ENCODE assay signal across 1 cellular context in genomic region chr17:28728364-28729200, GRCh38.
TF ChIP-seq lines count a peak whose summit lies in the region.

NEK8 (plus strand) TSS chr17:28728788; CDS start chr17:28728814, 26 bp downstream.

TF ChIP-seq in HepG2, 621 proteins besides CTCF, POLR2A, EP300 and RAD21 (continued from another document and continues in another):
- TF ChIP-seq ZNF280B (CRISPR knock-in tag; IDR thresholded peaks at IDR 0.05; ENCODE audit: borderline replicate concordance) (no peak; the same call in 1 of the 2 replicates), HOMEZ (CRISPR knock-in tag; IDR thresholded peaks at IDR 0.05; ENCODE audit: low read depth) (no peak), ISL2 (CRISPR knock-in tag; IDR thresholded peaks at IDR 0.05) (no peak), CREM (IDR thresholded peaks at IDR 0.05) (no peak; the same call in 1 of the 2 replicates), CREM (CRISPR knock-in tag; IDR thresholded peaks at IDR 0.05) (no peak), SOX13 (IDR thresholded peaks at IDR 0.05) (no peak), SOX13 (CRISPR knock-in tag; conservative IDR thresholded peaks at IDR 0.05 in 1 of 2, IDR thresholded peaks at IDR 0.05 in 1 of 2) (no peak), ZNF530 (CRISPR knock-in tag; IDR thresholded peaks at IDR 0.05; ENCODE audit: low read depth) (no peak), CHD4 (IDR thresholded peaks at IDR 0.05; ENCODE audit: borderline replicate concordance, low read length) (no peak), ZBTB26 (CRISPR knock-in tag; IDR thresholded peaks at IDR 0.05; ENCODE audit: borderline replicate concordance) (no peak), ZNF33A (CRISPR knock-in tag; IDR thresholded peaks at IDR 0.05; ENCODE audit: borderline replicate concordance) (no peak), ATF1 (CRISPR knock-in tag; IDR thresholded peaks at IDR 0.05) (no peak), MTA3 (CRISPR knock-in tag; IDR thresholded peaks at IDR 0.05) (no peak), HNRNPLL (IDR thresholded peaks at IDR 0.05; ENCODE audit: low read depth, low read length, poor library complexity, severe bottlenecking) (peak; percentile 57), PCBP1 (IDR thresholded peaks at IDR 0.05; ENCODE audit: borderline replicate concordance, low read depth, low read length) (no peak), GFI1 (CRISPR knock-in tag; IDR thresholded peaks at IDR 0.05; ENCODE audit: borderline replicate concordance) (peak; percentile 22; the same call in 1 of the 2 replicates), ELF1 (CRISPR knock-in tag; IDR thresholded peaks at IDR 0.05) (peak; percentile 57), MTERF4 (CRISPR knock-in tag; IDR thresholded peaks at IDR 0.05) (no peak), MEIS2 (CRISPR knock-in tag; IDR thresholded peaks at IDR 0.05) (no peak), ZBTB21 (CRISPR knock-in tag; IDR thresholded peaks at IDR 0.05) (no peak), CCDC6 (CRISPR knock-in tag; IDR thresholded peaks at IDR 0.05) (no peak), TIGD3 (CRISPR knock-in tag; IDR thresholded peaks at IDR 0.05; ENCODE audit: borderline replicate concordance) (no peak), ZNF441 (CRISPR knock-in tag; IDR thresholded peaks at IDR 0.05; ENCODE audit: borderline replicate concordance) (no peak), CSRNP2 (CRISPR knock-in tag; conservative IDR thresholded peaks at IDR 0.05; ENCODE audit: low read depth) (no peak), ZNF503 (CRISPR knock-in tag; IDR thresholded peaks at IDR 0.05) (no peak), ZNF446 (CRISPR knock-in tag; IDR thresholded peaks at IDR 0.05) (no peak)
- TF ChIP-seq, protein P1, sequence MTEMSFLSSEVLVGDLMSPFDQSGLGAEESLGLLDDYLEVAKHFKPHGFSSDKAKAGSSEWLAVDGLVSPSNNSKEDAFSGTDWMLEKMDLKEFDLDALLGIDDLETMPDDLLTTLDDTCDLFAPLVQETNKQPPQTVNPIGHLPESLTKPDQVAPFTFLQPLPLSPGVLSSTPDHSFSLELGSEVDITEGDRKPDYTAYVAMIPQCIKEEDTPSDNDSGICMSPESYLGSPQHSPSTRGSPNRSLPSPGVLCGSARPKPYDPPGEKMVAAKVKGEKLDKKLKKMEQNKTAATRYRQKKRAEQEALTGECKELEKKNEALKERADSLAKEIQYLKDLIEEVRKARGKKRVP (CRISPR knock-in tag; IDR thresholded peaks at IDR 0.05) = no peak
- TF ChIP-seq, protein P2, sequence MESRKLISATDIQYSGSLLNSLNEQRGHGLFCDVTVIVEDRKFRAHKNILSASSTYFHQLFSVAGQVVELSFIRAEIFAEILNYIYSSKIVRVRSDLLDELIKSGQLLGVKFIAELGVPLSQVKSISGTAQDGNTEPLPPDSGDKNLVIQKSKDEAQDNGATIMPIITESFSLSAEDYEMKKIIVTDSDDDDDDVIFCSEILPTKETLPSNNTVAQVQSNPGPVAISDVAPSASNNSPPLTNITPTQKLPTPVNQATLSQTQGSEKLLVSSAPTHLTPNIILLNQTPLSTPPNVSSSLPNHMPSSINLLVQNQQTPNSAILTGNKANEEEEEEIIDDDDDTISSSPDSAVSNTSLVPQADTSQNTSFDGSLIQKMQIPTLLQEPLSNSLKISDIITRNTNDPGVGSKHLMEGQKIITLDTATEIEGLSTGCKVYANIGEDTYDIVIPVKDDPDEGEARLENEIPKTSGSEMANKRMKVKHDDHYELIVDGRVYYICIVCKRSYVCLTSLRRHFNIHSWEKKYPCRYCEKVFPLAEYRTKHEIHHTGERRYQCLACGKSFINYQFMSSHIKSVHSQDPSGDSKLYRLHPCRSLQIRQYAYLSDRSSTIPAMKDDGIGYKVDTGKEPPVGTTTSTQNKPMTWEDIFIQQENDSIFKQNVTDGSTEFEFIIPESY (CRISPR knock-in tag; IDR thresholded peaks at IDR 0.05) = no peak
- TF ChIP-seq, protein P3, sequence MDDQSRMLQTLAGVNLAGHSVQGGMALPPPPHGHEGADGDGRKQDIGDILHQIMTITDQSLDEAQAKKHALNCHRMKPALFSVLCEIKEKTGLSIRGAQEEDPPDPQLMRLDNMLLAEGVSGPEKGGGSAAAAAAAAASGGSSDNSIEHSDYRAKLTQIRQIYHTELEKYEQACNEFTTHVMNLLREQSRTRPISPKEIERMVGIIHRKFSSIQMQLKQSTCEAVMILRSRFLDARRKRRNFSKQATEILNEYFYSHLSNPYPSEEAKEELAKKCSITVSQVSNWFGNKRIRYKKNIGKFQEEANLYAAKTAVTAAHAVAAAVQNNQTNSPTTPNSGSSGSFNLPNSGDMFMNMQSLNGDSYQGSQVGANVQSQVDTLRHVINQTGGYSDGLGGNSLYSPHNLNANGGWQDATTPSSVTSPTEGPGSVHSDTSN (CRISPR knock-in tag; IDR thresholded peaks at IDR 0.05; ENCODE audit: borderline replicate concordance) = no peak
- TF ChIP-seq, protein P4, sequence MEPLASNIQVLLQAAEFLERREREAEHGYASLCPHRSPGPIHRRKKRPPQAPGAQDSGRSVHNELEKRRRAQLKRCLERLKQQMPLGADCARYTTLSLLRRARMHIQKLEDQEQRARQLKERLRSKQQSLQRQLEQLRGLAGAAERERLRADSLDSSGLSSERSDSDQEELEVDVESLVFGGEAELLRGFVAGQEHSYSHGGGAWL (CRISPR knock-in tag; IDR thresholded peaks at IDR 0.05) = no peak
- TF ChIP-seq, protein P5, sequence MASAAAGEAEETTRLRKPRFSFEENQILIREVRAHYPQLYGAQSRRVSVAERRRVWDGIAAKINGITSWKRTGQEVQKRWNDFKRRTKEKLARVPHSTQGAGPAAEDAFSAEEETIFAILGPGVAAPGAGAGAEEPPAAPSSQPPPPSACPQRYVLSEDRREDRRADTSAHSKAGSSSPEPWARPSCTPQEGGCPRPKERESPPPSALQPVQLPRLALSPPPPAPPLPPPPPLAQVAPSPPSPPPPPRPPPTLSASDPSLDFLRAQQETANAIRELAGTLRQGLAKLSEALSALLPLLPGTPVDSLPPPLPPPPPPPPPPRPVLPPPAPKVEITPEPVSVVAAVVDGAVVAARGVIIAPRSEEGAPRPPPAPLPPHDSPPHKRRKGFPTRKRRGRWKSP (CRISPR knock-in tag; IDR thresholded peaks at IDR 0.05) = 0 out of 2 replicates have a peak, but pooled peaks have one; percentile 2
- TF ChIP-seq, protein P6, sequence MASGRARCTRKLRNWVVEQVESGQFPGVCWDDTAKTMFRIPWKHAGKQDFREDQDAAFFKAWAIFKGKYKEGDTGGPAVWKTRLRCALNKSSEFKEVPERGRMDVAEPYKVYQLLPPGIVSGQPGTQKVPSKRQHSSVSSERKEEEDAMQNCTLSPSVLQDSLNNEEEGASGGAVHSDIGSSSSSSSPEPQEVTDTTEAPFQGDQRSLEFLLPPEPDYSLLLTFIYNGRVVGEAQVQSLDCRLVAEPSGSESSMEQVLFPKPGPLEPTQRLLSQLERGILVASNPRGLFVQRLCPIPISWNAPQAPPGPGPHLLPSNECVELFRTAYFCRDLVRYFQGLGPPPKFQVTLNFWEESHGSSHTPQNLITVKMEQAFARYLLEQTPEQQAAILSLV (CRISPR knock-in tag; IDR thresholded peaks at IDR 0.05; ENCODE audit: borderline replicate concordance) = no peak
- TF ChIP-seq, protein P7, sequence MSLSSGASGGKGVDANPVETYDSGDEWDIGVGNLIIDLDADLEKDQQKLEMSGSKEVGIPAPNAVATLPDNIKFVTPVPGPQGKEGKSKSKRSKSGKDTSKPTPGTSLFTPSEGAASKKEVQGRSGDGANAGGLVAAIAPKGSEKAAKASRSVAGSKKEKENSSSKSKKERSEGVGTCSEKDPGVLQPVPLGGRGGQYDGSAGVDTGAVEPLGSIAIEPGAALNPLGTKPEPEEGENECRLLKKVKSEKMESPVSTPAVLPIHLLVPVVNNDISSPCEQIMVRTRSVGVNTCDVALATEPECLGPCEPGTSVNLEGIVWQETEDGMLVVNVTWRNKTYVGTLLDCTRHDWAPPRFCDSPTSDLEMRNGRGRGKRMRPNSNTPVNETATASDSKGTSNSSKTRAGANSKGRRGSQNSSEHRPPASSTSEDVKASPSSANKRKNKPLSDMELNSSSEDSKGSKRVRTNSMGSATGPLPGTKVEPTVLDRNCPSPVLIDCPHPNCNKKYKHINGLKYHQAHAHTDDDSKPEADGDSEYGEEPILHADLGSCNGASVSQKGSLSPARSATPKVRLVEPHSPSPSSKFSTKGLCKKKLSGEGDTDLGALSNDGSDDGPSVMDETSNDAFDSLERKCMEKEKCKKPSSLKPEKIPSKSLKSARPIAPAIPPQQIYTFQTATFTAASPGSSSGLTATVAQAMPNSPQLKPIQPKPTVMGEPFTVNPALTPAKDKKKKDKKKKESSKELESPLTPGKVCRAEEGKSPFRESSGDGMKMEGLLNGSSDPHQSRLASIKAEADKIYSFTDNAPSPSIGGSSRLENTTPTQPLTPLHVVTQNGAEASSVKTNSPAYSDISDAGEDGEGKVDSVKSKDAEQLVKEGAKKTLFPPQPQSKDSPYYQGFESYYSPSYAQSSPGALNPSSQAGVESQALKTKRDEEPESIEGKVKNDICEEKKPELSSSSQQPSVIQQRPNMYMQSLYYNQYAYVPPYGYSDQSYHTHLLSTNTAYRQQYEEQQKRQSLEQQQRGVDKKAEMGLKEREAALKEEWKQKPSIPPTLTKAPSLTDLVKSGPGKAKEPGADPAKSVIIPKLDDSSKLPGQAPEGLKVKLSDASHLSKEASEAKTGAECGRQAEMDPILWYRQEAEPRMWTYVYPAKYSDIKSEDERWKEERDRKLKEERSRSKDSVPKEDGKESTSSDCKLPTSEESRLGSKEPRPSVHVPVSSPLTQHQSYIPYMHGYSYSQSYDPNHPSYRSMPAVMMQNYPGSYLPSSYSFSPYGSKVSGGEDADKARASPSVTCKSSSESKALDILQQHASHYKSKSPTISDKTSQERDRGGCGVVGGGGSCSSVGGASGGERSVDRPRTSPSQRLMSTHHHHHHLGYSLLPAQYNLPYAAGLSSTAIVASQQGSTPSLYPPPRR (CRISPR knock-in tag; IDR thresholded peaks at IDR 0.05; ENCODE audit: borderline replicate concordance) = no peak; the same call in 1 of the 2 replicates
